ENCODE assay signal across 9 cellular contexts in genomic region chr14:39264057-39264456, GRCh38.
"Had no signal": no experiment of that assay in that cellular context is flagged by ENCODE, and none has a peak within 500 bp of the region (broad histone marks: within the 10 kb centered on the region; RNA-seq: fewer than 3 reads in every experiment).

No MANE protein-coding gene starts in this region.

- H3K9me3 ChIP-seq: HAP-1 had no signal

- H3K36me3 ChIP-seq: HAP-1 had no signal

- H3K9ac ChIP-seq: GM23248, KMS-11 had no signal

- H3K4me3 ChIP-seq: GM23248, HAP-1 had no signal

- H3K27ac ChIP-seq: GM23248, HL-60, KMS-11 had no signal

- H3K4me2 ChIP-seq: KMS-11 had no signal

- DNase-seq: GM23248, H7, IMR-90, Karpas-422, KBM-7 had no signal

- ATAC-seq: HCT116 had no signal
